18 cellular contexts compared by ENCODE assay signal in the genomic region with DNA sequence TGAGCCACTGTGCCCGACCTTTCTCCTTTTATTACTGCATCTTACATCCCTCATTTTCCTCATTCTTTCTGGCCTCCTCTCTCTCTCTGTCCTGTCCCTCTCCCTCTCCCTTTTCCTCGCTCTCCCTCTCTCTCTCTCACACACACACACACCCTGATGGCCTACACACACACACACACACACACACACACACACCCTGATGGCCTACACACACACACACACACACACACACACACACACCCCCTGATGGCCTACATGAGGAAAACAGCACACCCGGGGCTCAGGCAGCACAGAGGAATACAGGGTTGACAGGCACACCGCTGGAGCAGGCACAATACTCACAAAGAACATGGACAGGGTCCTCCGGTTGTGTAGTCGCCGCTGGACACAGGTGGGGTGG. TPM values are rescaled to one million over a fixed set of nuclear protein-coding genes. Genes with fewer than 3 reads are reported as not detected.
DNase-seq lines count a peak whose midpoint lies in the region; FAIRE-seq and TF ChIP-seq lines count a peak whose summit lies in the region.
"Had no signal": no experiment of that assay in that cellular context is flagged by ENCODE, and none has a peak within 500 bp of the region (broad histone marks: within the 10 kb centered on the region; RNA-seq: fewer than 3 reads in every experiment).

No MANE protein-coding gene starts in this region.

- dilution Hi-C loops in endothelial cell of umbilical vein (cut with MboI; ENCODE audit: extremely low pct_ligation_motif_present, low sequenced_read_pairs), result no loop called here

- H3K4me3 Mint-ChIP-seq in HFFc6 (no peak overlapping the region), Calu3 (ENCODE audit: low read depth, unreplicated experiment) (no peak overlapping the region), CD14-positive monocyte (no peak overlapping the region)
- H3K4me3 Mint-ChIP-seq: CD4-positive, alpha-beta T cell had no signal

- DNase-seq in EH (ENCODE audit: low read depth) (peak; percentile 16), HFFc6 (no peak), endothelial cell of umbilical vein (ENCODE audit: low read depth, low spot score) (no peak), smooth muscle cell (lab: John Stamatoyannopoulos, UW; ENCODE audit: unreplicated experiment) (no peak), Calu3 (no peak), DMS79 (lab: John Stamatoyannopoulos, UW) (no peak), CD14-positive monocyte (ENCODE audit: low spot score) (no peak)
- DNase-seq: BE2C; C1 segment of cervical spinal cord; Caco-2; CD4-positive, alpha-beta T cell; GDM1 had no signal

- peaks cover 3% of the 10 kb centered on the region for H3K79me2 ChIP-seq in endothelial cell of umbilical vein (ENCODE audit: control insufficient read depth, insufficient read depth, low read length)
- no peaks in the 10 kb centered on the region for H3K79me2 ChIP-seq in smooth muscle cell (ENCODE audit: low read depth)

- BruUV-seq in endothelial cell of umbilical vein (replicated peaks; lab: Mats Ljungman, UMichigan), result no TSS peak
- BruUV-seq in Calu3 (replicated peaks; lab: Mats Ljungman, UMichigan), result no TSS peak

- H3K4me3 ChIP-seq in endothelial cell of umbilical vein (replicated peaks in 1 of 3; ENCODE audit: insufficient read depth in 1 of 3, low read depth in 1 of 3, low read length in 3 of 3), result no peak overlapping the region
- H3K4me3 ChIP-seq in smooth muscle cell, result no peak overlapping the region
- H3K4me3 ChIP-seq: GM23248, HAP-1 had no signal

- H3K4me1 ChIP-seq in endothelial cell of umbilical vein (ENCODE audit: control insufficient read depth, extremely low read depth, insufficient read depth, low read length), result peaks cover 19% of the 10 kb centered on the region
- peaks cover 3% of the 10 kb centered on the region for H3K4me1 ChIP-seq in smooth muscle cell (ENCODE audit: low read depth)
- H3K4me1 ChIP-seq: BE2C had no signal

- WGBS in smooth muscle cell (ENCODE audit: low lambda C conversion rate), result 92% methylated on average over 6 of the region's 7 CpGs

- TF ChIP-seq CTCF in HFFc6 (IDR thresholded peaks at IDR 0.05) (no peak), endothelial cell of umbilical vein (IDR thresholded peaks at IDR 0.05; ENCODE audit: extremely low read depth in 1 of 2, insufficient read depth in 1 of 2, low read depth in 1 of 2, low read length in 2 of 2) (no peak), smooth muscle cell (IDR thresholded peaks at IDR 0.05; ENCODE audit: borderline replicate concordance, insufficient read depth, poor library complexity, severe bottlenecking) (no peak), Calu3 (IDR thresholded peaks at IDR 0.05; ENCODE audit: unreplicated experiment) (no peak), CD14-positive monocyte (IDR thresholded peaks at IDR 0.05) (no peak)

- CTCF ChIA-PET in endothelial cell of umbilical vein (lab: Charles Lee), result no interaction called here
- CTCF ChIA-PET in Calu3 (lab: Charles Lee), result no interaction called here

- intact Hi-C loops in endothelial cell of umbilical vein (cut with micrococcal nuclease) (no loop called here), Calu3 (cut with micrococcal nuclease; ENCODE audit: unreplicated experiment) (no loop called here), CD14-positive monocyte (cut with micrococcal nuclease) (no loop called here)

- H3K4me2 ChIP-seq in endothelial cell of umbilical vein (ENCODE audit: insufficient read depth, low read length) (no peak overlapping the region), smooth muscle cell (no peak overlapping the region)
- H3K4me2 ChIP-seq: KMS-11 had no signal

- POLR2A ChIA-PET in endothelial cell of umbilical vein (lab: Charles Lee), result no interaction called here

- H4K20me1 ChIP-seq in endothelial cell of umbilical vein (replicated peaks; ENCODE audit: control insufficient read depth, extremely low read depth, insufficient read depth, low read length) (no peaks in the 10 kb centered on the region), smooth muscle cell (ENCODE audit: low read depth) (no peaks in the 10 kb centered on the region)

- H3F3A ChIP-seq in smooth muscle cell (ENCODE audit: low read depth), result no peaks in the 10 kb centered on the region

- H3K9me1 ChIP-seq in endothelial cell of umbilical vein (replicated peaks; ENCODE audit: control insufficient read depth, extremely low read depth, insufficient read depth, low read length), result no peaks in the 10 kb centered on the region

- H3K9ac ChIP-seq in endothelial cell of umbilical vein (replicated peaks; ENCODE audit: extremely low read depth, insufficient read depth, low read length) (no peak overlapping the region), smooth muscle cell (ENCODE audit: low read depth) (no peak overlapping the region)
- H3K9ac ChIP-seq: GM23248, KMS-11 had no signal

- H2AFZ ChIP-seq in endothelial cell of umbilical vein (ENCODE audit: low read depth, low read length) (no peak overlapping the region), smooth muscle cell (ENCODE audit: low read depth) (no peak overlapping the region)
- H2AFZ ChIP-seq: GM23248 had no signal

- H3K27ac ChIP-seq in endothelial cell of umbilical vein (ENCODE audit: insufficient read depth, low read depth, low read length), result no peak overlapping the region
- peak overlapping the region; percentile 38 for H3K27ac ChIP-seq in smooth muscle cell (ENCODE audit: low read depth)
- H3K27ac ChIP-seq: KMS-11 had no signal

- H3K27me3 Mint-ChIP-seq in HFFc6 (ENCODE audit: insufficient read depth) (no peaks in the 10 kb centered on the region; the same call in none of the 2 replicates), Calu3 (ENCODE audit: unreplicated experiment) (no peaks in the 10 kb centered on the region), CD14-positive monocyte (ENCODE audit: low read depth in 3 of 3) (peaks cover 0 to 2% (median 2%) of the 10 kb centered on the region in 3 donors)

- H3K9me3 ChIP-seq in endothelial cell of umbilical vein (replicated peaks; ENCODE audit: control insufficient read depth, insufficient read depth, low read length) (no peaks in the 10 kb centered on the region), smooth muscle cell (replicated peaks; ENCODE audit: low read depth) (no peaks in the 10 kb centered on the region)
- H3K9me3 ChIP-seq: BE2C, Caco-2, HAP-1 had no signal

- peak overlapping the region; percentile 98 for H3K27ac Mint-ChIP-seq in HFFc6
- H3K27ac Mint-ChIP-seq in Calu3 (ENCODE audit: unreplicated experiment), result no peak overlapping the region
- H3K27ac Mint-ChIP-seq in CD14-positive monocyte, result peak overlapping the region in 2 of 7 donors; percentile 15 to 44
- H3K27ac Mint-ChIP-seq: CD4-positive, alpha-beta T cell had no signal

- peak; percentile 28 for FAIRE-seq in endothelial cell of umbilical vein (lab: Jason Lieb, UNC)
- FAIRE-seq: A204.1, GM12892, GM18507 had no signal

- H3K27me3 ChIP-seq in endothelial cell of umbilical vein (ENCODE audit: control insufficient read depth in 2 of 2, insufficient read depth in 2 of 2, low read length in 2 of 2) (no peaks in the 10 kb centered on the region), smooth muscle cell (ENCODE audit: low read depth) (no peaks in the 10 kb centered on the region)
- H3K27me3 ChIP-seq: BE2C had no signal

- H3K4me1 Mint-ChIP-seq in HFFc6 (ENCODE audit: low read depth) (peaks cover 66% of the 10 kb centered on the region), Calu3 (ENCODE audit: low read depth, unreplicated experiment) (peaks cover 22% of the 10 kb centered on the region), CD14-positive monocyte (peaks cover 18% of the 10 kb centered on the region)

- H3K36me3 ChIP-seq in endothelial cell of umbilical vein (ENCODE audit: control insufficient read depth in 2 of 2, extremely low read depth in 1 of 2, insufficient read depth in 2 of 2, low read length in 2 of 2) (peaks cover 30 to 49% of the 10 kb centered on the region in 2 experiments), smooth muscle cell (ENCODE audit: low read depth) (no peaks in the 10 kb centered on the region)
- H3K36me3 ChIP-seq: HAP-1 had no signal

- H3K9me3 Mint-ChIP-seq in HFFc6, result no peaks in the 10 kb centered on the region
- peaks cover 4% of the 10 kb centered on the region for H3K9me3 Mint-ChIP-seq in Calu3 (ENCODE audit: low read depth, unreplicated experiment)
- peaks cover 0 to 2% (median 0%) of the 10 kb centered on the region in 7 donors for H3K9me3 Mint-ChIP-seq in CD14-positive monocyte
- H3K9me3 Mint-ChIP-seq: CD4-positive, alpha-beta T cell had no signal

- H3K36me3 Mint-ChIP-seq in HFFc6 (ENCODE audit: low read depth) (peaks cover 65% of the 10 kb centered on the region), Calu3 (ENCODE audit: insufficient read depth, unreplicated experiment) (peaks cover 23% of the 10 kb centered on the region), CD14-positive monocyte (peaks cover 61 to 64% of the 10 kb centered on the region in 2 donors)

- no peak for TF ChIP-seq POLR2A in endothelial cell of umbilical vein (IDR thresholded peaks at IDR 0.05; ENCODE audit: low read depth, low read length)

RNA-seq across cellular contexts. Expression of gene FCHSD1, which starts 3.8 kb away (rescaled TPM):
- total RNA-seq in HFFc6 (2021; fragmentation: NEBNext Ultra II Directional; extraction: Animal tissue kit (Norgen Biotek cat#: 25700)), result 10 to 100 TPM; 20.8 to 31.7 (median 25.3) TPM
- total RNA-seq in endothelial cell of umbilical vein, result 37.0 and 37.1 TPM in 2 replicates
- polyA plus RNA-seq in endothelial cell of umbilical vein, result 34.8 and 35.1 TPM in 2 replicates
- 11.9 and 19.6 TPM in 2 replicates for polyA plus RNA-seq in endothelial cell of umbilical vein (2011; cell fraction: cytosol; rRNA removed)
- polyA plus RNA-seq in endothelial cell of umbilical vein (2011; cell fraction: nucleus; rRNA removed), result 319 and 330 TPM in 2 replicates
- 26.0 and 32.5 TPM in 2 replicates for polyA plus RNA-seq in endothelial cell of umbilical vein (2012)
- polyA minus RNA-seq in endothelial cell of umbilical vein, result 27.4 and 30.0 TPM in 2 replicates
- polyA minus RNA-seq in endothelial cell of umbilical vein (2011; cell fraction: cytosol; rRNA and poly(A)+ RNA removed), result 1.6 TPM
- polyA minus RNA-seq in endothelial cell of umbilical vein (2011; cell fraction: nucleus; rRNA and poly(A)+ RNA removed), result 49.2 and 52.4 TPM in 2 replicates
- total RNA-seq in smooth muscle cell, result 15.6 and 16.4 TPM in 2 replicates
- 15.7 and 35.8 TPM in 2 replicates for polyA plus RNA-seq in smooth muscle cell
- total RNA-seq in Calu3 (2022), result 41.4 and 41.8 TPM in 2 replicates
- polyA plus RNA-seq in CD14-positive monocyte, result 1 to 10 TPM; 3.0 to 3.4 TPM

RNA-seq across cellular contexts. Expression of gene RELL2, which starts 18.2 kb away (rescaled TPM):
- total RNA-seq in HFFc6 (2021; fragmentation: NEBNext Ultra II Directional; extraction: Animal tissue kit (Norgen Biotek cat#: 25700)), result 1 to 10 TPM; 2.2 to 4.4 (median 3.0) TPM
- 3.1 and 3.6 TPM in 2 replicates for total RNA-seq in endothelial cell of umbilical vein
- 3.4 and 4.8 TPM in 2 replicates for polyA plus RNA-seq in endothelial cell of umbilical vein
- polyA plus RNA-seq in endothelial cell of umbilical vein (2011; cell fraction: cytosol; rRNA removed), result 2.7 and 3.4 TPM in 2 replicates
- polyA plus RNA-seq in endothelial cell of umbilical vein (2011; cell fraction: nucleus; rRNA removed), result 14.0 and 16.1 TPM in 2 replicates
- polyA plus RNA-seq in endothelial cell of umbilical vein (2012), result 1.5 and 2.3 TPM in 2 replicates
- polyA minus RNA-seq in endothelial cell of umbilical vein, result 0.70 and 1.2 TPM in 2 replicates
- 0.51 TPM for polyA minus RNA-seq in endothelial cell of umbilical vein (2011; cell fraction: cytosol; rRNA and poly(A)+ RNA removed)
- 1.0 and 2.7 TPM in 2 replicates for polyA minus RNA-seq in endothelial cell of umbilical vein (2011; cell fraction: nucleus; rRNA and poly(A)+ RNA removed)
- 2.6 and 4.2 TPM in 2 replicates for total RNA-seq in smooth muscle cell
- 7.4 and 8.7 TPM in 2 replicates for polyA plus RNA-seq in smooth muscle cell
- 12.5 and 12.6 TPM in 2 replicates for total RNA-seq in Calu3 (2022)
- 1 to 10 TPM; 1.0 to 1.3 TPM for polyA plus RNA-seq in CD14-positive monocyte

RNA-seq across cellular contexts. Expression of gene HDAC3, which starts 18.4 kb away (rescaled TPM):
- total RNA-seq in HFFc6 (2021; fragmentation: NEBNext Ultra II Directional; extraction: Animal tissue kit (Norgen Biotek cat#: 25700)), result 10 to 100 TPM; 52.1 to 63.7 (median 55.1) TPM
- total RNA-seq in endothelial cell of umbilical vein (58.5 and 60.2 TPM in 2 replicates), smooth muscle cell (47.4 and 50.2 TPM in 2 replicates), Calu3 (2022) (96.3 and 102 TPM in 2 replicates)
- polyA plus RNA-seq in endothelial cell of umbilical vein (74.7 and 75.5 TPM in 2 replicates), smooth muscle cell (66.9 and 79.8 TPM in 2 replicates), CD14-positive monocyte (10 to 100 TPM; 80.5 to 82.3 TPM)
- 64.0 and 66.6 TPM in 2 replicates for polyA plus RNA-seq in endothelial cell of umbilical vein (2011; cell fraction: cytosol; rRNA removed)
- 164 and 169 TPM in 2 replicates for polyA plus RNA-seq in endothelial cell of umbilical vein (2011; cell fraction: nucleus; rRNA removed)
- polyA plus RNA-seq in endothelial cell of umbilical vein (2012), result 28.3 and 43.8 TPM in 2 replicates
- polyA minus RNA-seq in endothelial cell of umbilical vein, result 83.2 and 85.6 TPM in 2 replicates
- 32.5 TPM for polyA minus RNA-seq in endothelial cell of umbilical vein (2011; cell fraction: cytosol; rRNA and poly(A)+ RNA removed)
- 40.8 and 58.4 TPM in 2 replicates for polyA minus RNA-seq in endothelial cell of umbilical vein (2011; cell fraction: nucleus; rRNA and poly(A)+ RNA removed)

RNA-seq across cellular contexts. Expression of gene ARAP3, which starts 27.0 kb away (rescaled TPM):
- total RNA-seq in HFFc6 (2021; fragmentation: NEBNext Ultra II Directional; extraction: Animal tissue kit (Norgen Biotek cat#: 25700)), result 10 to 100 TPM in 5 of 6 experiments, 1 to 10 TPM in 1; 9.0 to 14.7 (median 13.2) TPM
- total RNA-seq in endothelial cell of umbilical vein (136 and 142 TPM in 2 replicates), smooth muscle cell (4.7 and 9.4 TPM in 2 replicates), Calu3 (2022) (17.5 and 22.8 TPM in 2 replicates)
- polyA plus RNA-seq in endothelial cell of umbilical vein (60.6 and 62.1 TPM in 2 replicates), smooth muscle cell (11.1 and 12.9 TPM in 2 replicates), CD14-positive monocyte (1 to 10 TPM; 1.2 to 2.2 TPM)
- 58.7 and 63.2 TPM in 2 replicates for polyA plus RNA-seq in endothelial cell of umbilical vein (2011; cell fraction: cytosol; rRNA removed)
- 270 and 334 TPM in 2 replicates for polyA plus RNA-seq in endothelial cell of umbilical vein (2011; cell fraction: nucleus; rRNA removed)
- polyA plus RNA-seq in endothelial cell of umbilical vein (2012), result 91.3 and 94.0 TPM in 2 replicates
- 100 and 107 TPM in 2 replicates for polyA minus RNA-seq in endothelial cell of umbilical vein
- 3.4 TPM for polyA minus RNA-seq in endothelial cell of umbilical vein (2011; cell fraction: cytosol; rRNA and poly(A)+ RNA removed)
- 105 and 115 TPM in 2 replicates for polyA minus RNA-seq in endothelial cell of umbilical vein (2011; cell fraction: nucleus; rRNA and poly(A)+ RNA removed)

RNA-seq across cellular contexts. Expression of gene DIAPH1, which starts 36.2 kb away (rescaled TPM):
- total RNA-seq in HFFc6 (2021; fragmentation: NEBNext Ultra II Directional; extraction: Animal tissue kit (Norgen Biotek cat#: 25700)), result 100 to 1,000 TPM; 105 to 119 (median 109) TPM
- total RNA-seq in endothelial cell of umbilical vein (103 and 105 TPM in 2 replicates), smooth muscle cell (25.2 and 26.7 TPM in 2 replicates), Calu3 (2022) (176 and 219 TPM in 2 replicates)
- polyA plus RNA-seq in endothelial cell of umbilical vein (59.2 and 68.6 TPM in 2 replicates), smooth muscle cell (15.4 and 34.7 TPM in 2 replicates), CD14-positive monocyte (10 to 100 TPM; 60.2 to 98.6 TPM)
- polyA plus RNA-seq in endothelial cell of umbilical vein (2011; cell fraction: cytosol; rRNA removed), result 51.6 and 54.4 TPM in 2 replicates
- polyA plus RNA-seq in endothelial cell of umbilical vein (2011; cell fraction: nucleus; rRNA removed), result 167 and 183 TPM in 2 replicates
- 65.8 and 74.9 TPM in 2 replicates for polyA plus RNA-seq in endothelial cell of umbilical vein (2012)
- 135 and 141 TPM in 2 replicates for polyA minus RNA-seq in endothelial cell of umbilical vein
- polyA minus RNA-seq in endothelial cell of umbilical vein (2011; cell fraction: cytosol; rRNA and poly(A)+ RNA removed), result 79.2 TPM
- polyA minus RNA-seq in endothelial cell of umbilical vein (2011; cell fraction: nucleus; rRNA and poly(A)+ RNA removed), result 114 and 132 TPM in 2 replicates
